ENCODE assay signal across 14 cellular contexts in genomic region chrX:71623714-71624113, GRCh38. TPM values are rescaled to one million over a fixed set of nuclear protein-coding genes. Genes with fewer than 3 reads are reported as not detected.
DNase-seq lines count a peak whose midpoint lies in the region; ATAC-seq and TF ChIP-seq lines count a peak whose summit lies in the region.
"Had no signal": no experiment of that assay in that cellular context is flagged by ENCODE, and none has a peak within 500 bp of the region (broad histone marks: within the 10 kb centered on the region; RNA-seq: fewer than 3 reads in every experiment).

No MANE protein-coding gene starts in this region.

- no peaks in the 10 kb centered on the region for H3K9me3 ChIP-seq in OCI-LY3 (ENCODE audit: insufficient read depth, low read length)
- no peaks in the 10 kb centered on the region for H3K9me3 ChIP-seq in effector memory CD4-positive, alpha-beta T cell (ENCODE audit: control insufficient read depth, low read length)
- H3K9me3 ChIP-seq: testis had no signal

- peak; percentile 12 for ATAC-seq in activated CD4-positive, alpha-beta T cell treated with anti-CD3 and anti-CD28 coated beads for 36 hours
- ATAC-seq in stimulated activated naive CD8-positive, alpha-beta T cell treated with anti-CD3 and anti-CD28 coated beads, Interleukin-15, Interleukin-2, amounts not matched to agents 100 U/mL and 50 U/mL, for 24 hours, result peak; percentile 33

- H3K27me3 Mint-ChIP-seq in activated CD4-positive, alpha-beta T cell treated with anti-CD3 and anti-CD28 coated beads for 36 hours, result no peaks in the 10 kb centered on the region

- peaks cover 2% of the 10 kb centered on the region for H3K36me3 Mint-ChIP-seq in activated CD4-positive, alpha-beta T cell treated with anti-CD3 and anti-CD28 coated beads for 36 hours (ENCODE audit: low read depth)

- H3K4me3 ChIP-seq in OCI-LY3 (ENCODE audit: low read length), result no peak overlapping the region
- no peak overlapping the region for H3K4me3 ChIP-seq in effector memory CD4-positive, alpha-beta T cell (ENCODE audit: insufficient read depth, low read depth, low read length, poor library complexity, severe bottlenecking)
- H3K4me3 ChIP-seq: testis had no signal

- H3K9me3 Mint-ChIP-seq in activated CD4-positive, alpha-beta T cell treated with anti-CD3 and anti-CD28 coated beads for 36 hours (ENCODE audit: low read depth), result no peaks in the 10 kb centered on the region

- POLR2A ChIA-PET in activated CD4-positive, alpha-beta T cell treated with anti-CD3 and anti-CD28 coated beads for 36 hours (lab: Charles Lee), result interaction anchor here (0.9 kb wide), 1 partner anchor 341 kb away, joined by 3 read pairs; the partner anchor contains the start of gene NONO

- intact Hi-C loops in activated CD4-positive, alpha-beta T cell treated with anti-CD3 and anti-CD28 coated beads for 36 hours (cut with DNase I, micrococcal nuclease), result loop anchor here in 1 of 2 experiments (1.0 kb wide), 1 partner anchor 14 kb away; no protein-coding TSS in a partner anchor

- CTCF ChIA-PET in activated CD4-positive, alpha-beta T cell treated with anti-CD3 and anti-CD28 coated beads for 36 hours (lab: Charles Lee), result interaction anchor here (0.5 to 2.3 kb wide), 2 partner anchors 8 to 115 kb away, joined by 3 to 8 read pairs; no protein-coding TSS in a partner anchor

- no peaks in the 10 kb centered on the region for H3K27me3 ChIP-seq in OCI-LY3 (ENCODE audit: low read depth, low read length)
- H3K27me3 ChIP-seq in effector memory CD4-positive, alpha-beta T cell (replicated peaks; ENCODE audit: control insufficient read depth, insufficient read depth, low read length, poor library complexity, severe bottlenecking), result no peaks in the 10 kb centered on the region
- H3K27me3 ChIP-seq: testis had no signal

- H4K20me1 ChIP-seq in OCI-LY3 (ENCODE audit: insufficient read depth, low read length), result no peaks in the 10 kb centered on the region

- H3K4me2 ChIP-seq in OCI-LY3 (ENCODE audit: low read length), result peak overlapping the region; percentile 57

- no peaks in the 10 kb centered on the region for H3K79me2 ChIP-seq in OCI-LY3 (ENCODE audit: low read length)

- peaks cover 58% of the 10 kb centered on the region for H3K4me1 ChIP-seq in OCI-LY3 (ENCODE audit: low read length)
- peaks cover 40% of the 10 kb centered on the region for H3K4me1 ChIP-seq in effector memory CD4-positive, alpha-beta T cell (ENCODE audit: control insufficient read depth, insufficient read depth, low read length, poor library complexity, severe bottlenecking)

- no peak overlapping the region for H2AFZ ChIP-seq in OCI-LY3 (ENCODE audit: low read depth, low read length)

- H3K4me3 Mint-ChIP-seq in activated CD4-positive, alpha-beta T cell treated with anti-CD3 and anti-CD28 coated beads for 36 hours, result peak overlapping the region; percentile 49

- peak overlapping the region; percentile 94 for H3K27ac Mint-ChIP-seq in activated CD4-positive, alpha-beta T cell treated with anti-CD3 and anti-CD28 coated beads for 36 hours

- TF ChIP-seq CTCF in OCI-LY3 (IDR thresholded peaks at IDR 0.05; ENCODE audit: low read depth, low read length), result no peak

- peak; percentile 30 for DNase-seq in activated CD4-positive, alpha-beta T cell treated with anti-CD3 and anti-CD28 coated beads for 36 hours
- no peak for DNase-seq in activated CD4-positive, alpha-beta T cell treated with anti-CD3 and anti-CD28 coated beads, Interleukin-2, amount 50 U/mL, for 4 hours
- no peak for DNase-seq in effector memory CD4-positive, alpha-beta T cell
- DNase-seq in stimulated activated naive CD8-positive, alpha-beta T cell treated with anti-CD3 and anti-CD28 coated beads, Interleukin-15, Interleukin-2, amounts not matched to agents 100 U/mL and 50 U/mL, for 24 hours, result peak; percentile 31
- DNase-seq in NCI-H187 (lab: John Stamatoyannopoulos, UW) (no peak), glomerular visceral epithelial cell (ENCODE audit: extremely low spot score) (no peak)
- no peak for DNase-seq in activated CD4-positive, CD25-positive, alpha-beta regulatory T cell treated with anti-CD3 and anti-CD28 coated beads, Interleukin-2, amount 50 U/mL, for 72 hours
- DNase-seq: mesenchymal stem cell, NCI-H1694 treated with DMSO at 0.1 percent for 48 hours, testis had no signal

- peaks cover 9% of the 10 kb centered on the region for H3K36me3 ChIP-seq in OCI-LY3 (replicated peaks; ENCODE audit: low read depth, low read length)
- H3K36me3 ChIP-seq in effector memory CD4-positive, alpha-beta T cell (ENCODE audit: control insufficient read depth, insufficient read depth, low read length), result no peaks in the 10 kb centered on the region

- H3K9ac ChIP-seq in OCI-LY3 (ENCODE audit: low read length), result peak overlapping the region; percentile 59; the same call in 1 of the 2 replicates

- H3K4me1 Mint-ChIP-seq in activated CD4-positive, alpha-beta T cell treated with anti-CD3 and anti-CD28 coated beads for 36 hours, result peaks cover 47% of the 10 kb centered on the region

- H3K27ac ChIP-seq in OCI-LY3 (ENCODE audit: low read length), result peak overlapping the region; percentile 74; the same call in 1 of the 2 replicates
- peak overlapping the region; percentile 77 for H3K27ac ChIP-seq in effector memory CD4-positive, alpha-beta T cell (ENCODE audit: insufficient read depth, low read length, poor library complexity, severe bottlenecking)
- H3K27ac ChIP-seq: epithelial cell of prostate had no signal

RNA-seq across cellular contexts. Expression of gene CXCR3, which starts 5.4 kb away (rescaled TPM):
- total RNA-seq in activated CD4-positive, alpha-beta T cell treated with anti-CD3 and anti-CD28 coated beads for 36 hours, result 10 to 100 TPM; 17.5 to 20.1 TPM
- total RNA-seq: bronchial epithelial cell, H4 had no signal

RNA-seq across cellular contexts. Expression of gene GCNA, which starts 45.5 kb away (rescaled TPM):
- total RNA-seq in activated CD4-positive, alpha-beta T cell treated with anti-CD3 and anti-CD28 coated beads for 36 hours, result 1 to 10 TPM; 3.1 to 3.5 TPM

Comparison
In these comparisons a context has a peak if more than half of its experiments do, and no peak if none do; other contexts are left out.
1. DNase-seq: peak in activated CD4-positive, alpha-beta T cell treated with anti-CD3 and anti-CD28 coated beads for 36 hours (single experiment) and stimulated activated naive CD8-positive, alpha-beta T cell treated with anti-CD3 and anti-CD28 coated beads, Interleukin-15, Interleukin-2, amounts not matched to agents 100 U/mL and 50 U/mL, for 24 hours (single experiment); none in activated CD4-positive, alpha-beta T cell treated with anti-CD3 and anti-CD28 coated beads, Interleukin-2, amount 50 U/mL, for 4 hours (0 of 2), effector memory CD4-positive, alpha-beta T cell (0 of 3), NCI-H187 (0 of 2), glomerular visceral epithelial cell (single experiment) and activated CD4-positive, CD25-positive, alpha-beta regulatory T cell treated with anti-CD3 and anti-CD28 coated beads, Interleukin-2, amount 50 U/mL, for 72 hours (single experiment).